ENCODE assay signal across 20 cellular contexts in genomic region chr5:152607393-152608165, GRCh38.
DNase-seq lines count a peak whose midpoint lies in the region; ATAC-seq and TF ChIP-seq lines count a peak whose summit lies in the region.
"Had no signal": no experiment of that assay in that cellular context is flagged by ENCODE, and none has a peak within 500 bp of the region (broad histone marks: within the 10 kb centered on the region; RNA-seq: fewer than 3 reads in every experiment).

No MANE protein-coding gene starts in this region.

- H3K4me3 Mint-ChIP-seq in neural progenitor cell: no peak overlapping the region
- no peak overlapping the region for H3K4me3 Mint-ChIP-seq in CD8-positive, alpha-beta T cell
- H3K4me3 Mint-ChIP-seq: B cell had no signal

- H2AFZ ChIP-seq in neural progenitor cell (replicated peaks): no peak overlapping the region
- H2AFZ ChIP-seq: PC-9 had no signal

- intact Hi-C loops in CD8-positive, alpha-beta T cell (cut with DNase I, micrococcal nuclease): no loop called here

- no peak overlapping the region for H3K4me3 ChIP-seq in neural progenitor cell
- H3K4me3 ChIP-seq in CD8-positive, alpha-beta T cell (ENCODE audit: low read depth, low read length): no peak overlapping the region
- H3K4me3 ChIP-seq: GM12878, HAP-1, PC-9 had no signal

- no peak for TF ChIP-seq CTCF in neural progenitor cell (IDR thresholded peaks at IDR 0.05)
- no peak for TF ChIP-seq CTCF in CD8-positive, alpha-beta T cell (IDR thresholded peaks at IDR 0.05)

- ATAC-seq in HG03025 (IDR thresholded peaks at IDR 0.05; ENCODE audit: low FRiP score, unreplicated experiment): no peak
- ATAC-seq in GM21526 (IDR thresholded peaks at IDR 0.05; ENCODE audit: low FRiP score, unreplicated experiment): no peak
- no peak for ATAC-seq in CD8-positive, alpha-beta T cell
- ATAC-seq: GM12878 had no signal

- in situ Hi-C loops in G401 (cut with HindIII; ENCODE audit: low sequenced_read_pairs): no loop called here

- no peaks in the 10 kb centered on the region for H3K36me3 ChIP-seq in neural progenitor cell
- H3K36me3 ChIP-seq in CD8-positive, alpha-beta T cell (ENCODE audit: insufficient read depth, low read length): no peaks in the 10 kb centered on the region
- H3K36me3 ChIP-seq: HAP-1 had no signal

- H3K4me2 ChIP-seq in neural progenitor cell: peak overlapping the region; percentile 52
- H3K4me2 ChIP-seq: PC-9 had no signal

- H3K36me3 Mint-ChIP-seq in neural progenitor cell: no peaks in the 10 kb centered on the region
- no peaks in the 10 kb centered on the region for H3K36me3 Mint-ChIP-seq in CD8-positive, alpha-beta T cell

- CTCF ChIA-PET in CD8-positive, alpha-beta T cell (lab: Charles Lee): interaction anchor here (1.0 kb wide), 1 partner anchor 50 kb away, joined by 3 read pairs; no protein-coding TSS in a partner anchor

- H3K9me3 Mint-ChIP-seq in neural progenitor cell: peaks cover 3% of the 10 kb centered on the region
- no peaks in the 10 kb centered on the region for H3K9me3 Mint-ChIP-seq in CD8-positive, alpha-beta T cell

- H3K9me3 ChIP-seq in neural progenitor cell (ENCODE audit: low read depth): no peaks in the 10 kb centered on the region
- H3K9me3 ChIP-seq in CD8-positive, alpha-beta T cell (ENCODE audit: low read length): no peaks in the 10 kb centered on the region
- H3K9me3 ChIP-seq: HAP-1 had no signal

- POLR2A ChIA-PET in CD8-positive, alpha-beta T cell (lab: Charles Lee): no interaction called here

- peak overlapping the region; percentile 7 for H3K27ac Mint-ChIP-seq in neural progenitor cell
- no peak overlapping the region for H3K27ac Mint-ChIP-seq in CD8-positive, alpha-beta T cell
- H3K27ac Mint-ChIP-seq: B cell had no signal

- DNase-seq in G401 (ENCODE audit: low spot score): peak; percentile 69
- peak; percentile 52 for DNase-seq in NCI-H69 (lab: John Stamatoyannopoulos, UW)
- DNase-seq in globus pallidus (ENCODE audit: low spot score): peak; percentile 29
- peak; percentile 63 for DNase-seq in neural progenitor cell (ENCODE audit: low spot score)
- DNase-seq in CD8-positive, alpha-beta T cell: no peak
- DNase-seq: COR-L47, DMS79, Kasumi-1, NCI-H1417, NCI-H1694 treated with DMSO at 0.1 percent for 48 hours, NCI-H2081 treated with DMSO at 0.1 percent for 48 hours, NCI-H748 treated with DMSO at 0.1 percent for 48 hours, PC-9, RPMI8226, SHP77 had no signal

- no peaks in the 10 kb centered on the region for H3K27me3 Mint-ChIP-seq in neural progenitor cell (ENCODE audit: insufficient read depth, low read depth)
- H3K27me3 Mint-ChIP-seq in CD8-positive, alpha-beta T cell (ENCODE audit: low read depth): no peaks in the 10 kb centered on the region
- H3K27me3 Mint-ChIP-seq: B cell had no signal

- H3K27me3 ChIP-seq in neural progenitor cell: no peaks in the 10 kb centered on the region
- H3K27me3 ChIP-seq in CD8-positive, alpha-beta T cell (ENCODE audit: insufficient read depth, low read length): no peaks in the 10 kb centered on the region

- H3K4me1 ChIP-seq in neural progenitor cell: peaks cover 25% of the 10 kb centered on the region
- no peaks in the 10 kb centered on the region for H3K4me1 ChIP-seq in CD8-positive, alpha-beta T cell (ENCODE audit: insufficient read depth, low read length)
- H3K4me1 ChIP-seq: HAP-1 had no signal

- H3K79me2 ChIP-seq in neural progenitor cell (ENCODE audit: low read depth): no peaks in the 10 kb centered on the region

- peaks cover 32% of the 10 kb centered on the region for H3K4me1 Mint-ChIP-seq in neural progenitor cell
- no peaks in the 10 kb centered on the region for H3K4me1 Mint-ChIP-seq in CD8-positive, alpha-beta T cell (ENCODE audit: low read depth)
- H3K4me1 Mint-ChIP-seq: B cell had no signal

- H3K27ac ChIP-seq in neural progenitor cell: peak overlapping the region; percentile 76
- H3K27ac ChIP-seq in CD8-positive, alpha-beta T cell (ENCODE audit: low read depth, low read length): no peak overlapping the region
- H3K27ac ChIP-seq: PC-9 had no signal

- no peak overlapping the region for H3K9ac ChIP-seq in neural progenitor cell

- no peaks in the 10 kb centered on the region for H4K20me1 ChIP-seq in neural progenitor cell (ENCODE audit: low read depth)

- H3F3A ChIP-seq in neural progenitor cell (ENCODE audit: low read depth): peaks cover 24% of the 10 kb centered on the region

Comparison
In these comparisons a context has a peak if more than half of its experiments do, and no peak if none do; other contexts are left out.
1. DNase-seq: peak in G401 (single experiment), NCI-H69 (single experiment), globus pallidus (single experiment) and neural progenitor cell (single experiment); none in CD8-positive, alpha-beta T cell (0 of 7).